ENCODE assay signal across 8 cellular contexts in genomic region chr16:4477966-4478365, GRCh38. TPM values are rescaled to one million over a fixed set of nuclear protein-coding genes. Genes with fewer than 3 reads are reported as not detected.
A peak's percentile ranks its signal among the peaks of the same experiment; 100 is the strongest.
DNase-seq lines count a peak whose midpoint lies in the region; ATAC-seq and TF ChIP-seq lines count a peak whose summit lies in the region.

No MANE protein-coding gene starts in this region.

- DNase-seq in DMS53 (lab: John Stamatoyannopoulos, UW), result peak; percentile 71
- peak; percentile 51 for DNase-seq in LoVo (ENCODE audit: low spot score)
- DNase-seq in astrocyte of the cerebellum (ENCODE audit: low read depth), result no peak
- peak in 4 of 9 donors; percentile 8 to 34 (median 18) for DNase-seq in naive thymus-derived CD4-positive, alpha-beta T cell
- no peak for DNase-seq in NCI-H1694 (lab: John Stamatoyannopoulos, UW)

- no peaks in the 10 kb centered on the region for H3K27me3 Mint-ChIP-seq in naive thymus-derived CD4-positive, alpha-beta T cell

- no peak overlapping the region for H3K4me3 ChIP-seq in astrocyte of the cerebellum (ENCODE audit: low read depth, low read length)
- peak overlapping the region; percentile 89 for H3K4me3 ChIP-seq in naive thymus-derived CD4-positive, alpha-beta T cell (ENCODE audit: low read length)

- peaks cover 0 to 12% (median 0%) of the 10 kb centered on the region in 3 experiments for H3K36me3 ChIP-seq in naive thymus-derived CD4-positive, alpha-beta T cell (ENCODE audit: control insufficient read depth in 2 of 3, insufficient read depth in 3 of 3, low read length in 3 of 3)

- peak overlapping the region; percentile 65 to 95 (median 87) for H3K27ac Mint-ChIP-seq in naive thymus-derived CD4-positive, alpha-beta T cell

- H3K4me3 Mint-ChIP-seq in naive thymus-derived CD4-positive, alpha-beta T cell, result peak overlapping the region; percentile 90 to 96 (median 94)

- H3K36me3 Mint-ChIP-seq in naive thymus-derived CD4-positive, alpha-beta T cell, result peaks cover 0 to 18% (median 2%) of the 10 kb centered on the region in 5 donors

- H3K27me3 ChIP-seq in naive thymus-derived CD4-positive, alpha-beta T cell (ENCODE audit: control insufficient read depth in 2 of 2, insufficient read depth in 2 of 2, low read length in 2 of 2), result no peaks in the 10 kb centered on the region

- peaks cover 42 to 65% (median 52%) of the 10 kb centered on the region in 7 donors for H3K4me1 Mint-ChIP-seq in naive thymus-derived CD4-positive, alpha-beta T cell

- H3K4me1 ChIP-seq in naive thymus-derived CD4-positive, alpha-beta T cell (ENCODE audit: control insufficient read depth in 2 of 2, insufficient read depth in 2 of 2, low read length in 2 of 2), result peaks cover 43 to 46% of the 10 kb centered on the region in 2 donors

- TF ChIP-seq CTCF in astrocyte of the cerebellum (IDR thresholded peaks at IDR 0.05; ENCODE audit: low read depth, low read length, missing control alignments), result peak; percentile 36

- POLR2A ChIA-PET in naive thymus-derived CD4-positive, alpha-beta T cell (lab: Charles Lee), result interaction anchor here (0.8 to 11.7 kb wide), 8 partner anchors 9 to 146 kb away, joined by 3 to 216 read pairs (median 8); partner anchors contain the start of gene CDIP1

- in situ Hi-C loops in astrocyte of the cerebellum (cut with HindIII; ENCODE audit: low sequenced_read_pairs), result no loop called here

- no peaks in the 10 kb centered on the region for H3K9me3 Mint-ChIP-seq in naive thymus-derived CD4-positive, alpha-beta T cell

- no peak for ATAC-seq in naive thymus-derived CD4-positive, alpha-beta T cell
- ATAC-seq in HG02981 (IDR thresholded peaks at IDR 0.05; ENCODE audit: unreplicated experiment) (no peak), HG03175 (IDR thresholded peaks at IDR 0.05; ENCODE audit: unreplicated experiment) (no peak), HG03280 (IDR thresholded peaks at IDR 0.05; ENCODE audit: unreplicated experiment) (no peak)

- H3K27ac ChIP-seq in naive thymus-derived CD4-positive, alpha-beta T cell (ENCODE audit: low read depth, low read length), result peak overlapping the region; percentile 92

- intact Hi-C loops in naive thymus-derived CD4-positive, alpha-beta T cell (cut with micrococcal nuclease), result loop anchor here (2.0 to 5.0 kb wide), 6 partner anchors 53 to 147 kb away; partner anchors contain the start of genes CDIP1 (in 1 of the 2), DNAJA3 (in 1 of the 2), MGRN1 (in 1 of the 2) and PAM16 (in 1 of the 2)

- CTCF ChIA-PET in naive thymus-derived CD4-positive, alpha-beta T cell (lab: Charles Lee), result interaction anchor here (0.7 to 6.2 kb wide), 6 partner anchors 10 to 108 kb away, joined by 3 to 71 read pairs (median 10); no protein-coding TSS in a partner anchor

- H3K9me3 ChIP-seq in naive thymus-derived CD4-positive, alpha-beta T cell (ENCODE audit: control insufficient read depth in 2 of 3, low read length in 3 of 3), result no peaks in the 10 kb centered on the region

RNA-seq across cellular contexts. Expression of gene HMOX2, which starts 1.8 kb away (rescaled TPM):
- total RNA-seq in naive thymus-derived CD4-positive, alpha-beta T cell, result 10 to 100 TPM; 44.6 to 84.9 (median 61.0) TPM
- 100 to 1,000 TPM; 127 to 163 TPM for polyA plus RNA-seq in naive thymus-derived CD4-positive, alpha-beta T cell

RNA-seq across cellular contexts. Expression of gene NMRAL1, which starts 3.5 kb away (rescaled TPM):
- total RNA-seq in naive thymus-derived CD4-positive, alpha-beta T cell, result 10 to 100 TPM; 34.2 to 72.7 (median 58.1) TPM
- polyA plus RNA-seq in naive thymus-derived CD4-positive, alpha-beta T cell, result 10 to 100 TPM; 61.3 to 81.8 TPM

RNA-seq across cellular contexts. Expression of gene DNAJA3, which starts 52.3 kb away (rescaled TPM):
- 10 to 100 TPM; 33.6 to 79.8 (median 70.5) TPM for total RNA-seq in naive thymus-derived CD4-positive, alpha-beta T cell
- 10 to 100 TPM; 42.4 to 73.0 TPM for polyA plus RNA-seq in naive thymus-derived CD4-positive, alpha-beta T cell

Comparison
In these comparisons a context has a peak if more than half of its experiments do, and no peak if none do; other contexts are left out.
1. DNase-seq: peak in DMS53 (single experiment) and LoVo (single experiment); none in astrocyte of the cerebellum (single experiment) and NCI-H1694 (single experiment).